In the genomic region with DNA sequence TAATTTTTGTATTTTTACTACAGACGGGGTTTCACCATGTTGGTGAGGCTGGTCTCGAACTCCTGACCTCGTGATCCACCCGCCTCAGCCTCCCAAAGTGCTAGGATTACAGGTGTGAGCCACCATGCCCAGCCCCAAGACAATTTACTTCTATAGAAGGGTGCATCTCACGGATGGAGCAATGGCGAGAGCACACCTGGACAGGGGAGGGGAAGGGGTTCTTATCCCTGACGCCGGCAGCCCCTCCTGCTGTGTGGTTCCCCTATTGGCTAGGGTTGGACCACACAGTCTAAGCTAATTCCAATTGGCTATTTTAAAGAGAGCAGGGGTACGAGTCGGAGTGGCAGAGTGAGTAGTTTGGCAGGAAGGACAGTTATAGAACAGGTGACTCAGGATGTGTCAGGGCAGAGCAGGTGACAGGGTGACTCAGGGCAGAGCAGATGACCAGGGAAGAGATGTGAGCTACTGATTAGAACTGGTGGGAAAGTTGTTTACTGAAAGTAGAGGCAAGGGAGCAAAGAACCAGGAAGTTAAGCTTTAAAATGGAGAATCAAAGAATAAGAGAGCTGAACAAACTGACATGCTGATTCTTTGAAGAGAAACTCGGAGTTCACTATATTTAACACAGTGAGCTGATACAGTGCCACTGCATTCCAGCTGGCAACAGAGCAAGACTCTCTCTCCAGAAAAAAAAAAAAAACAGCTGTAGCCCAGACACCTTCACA, we compare ENCODE assay signal across 9 cellular contexts. TPM values are rescaled to one million over a fixed set of nuclear protein-coding genes. Genes with fewer than 3 reads are reported as not detected.
A peak's percentile ranks its signal among the peaks of the same experiment; 100 is the strongest.
DNase-seq lines count a peak whose midpoint lies in the region; ATAC-seq, FAIRE-seq and TF ChIP-seq lines count a peak whose summit lies in the region.
"Had no signal": no experiment of that assay in that cellular context is flagged by ENCODE, and none has a peak within 500 bp of the region (broad histone marks: within the 10 kb centered on the region; RNA-seq: fewer than 3 reads in every experiment).

No MANE protein-coding gene starts in this region.

- no peak for FAIRE-seq in astrocyte (lab: Jason Lieb, UNC)

- H3K4me3 ChIP-seq in BJ (ENCODE audit: low read depth, low read length) (no peak overlapping the region), astrocyte (ENCODE audit: insufficient read depth, low read depth, low read length) (no peak overlapping the region), right lobe of liver (no peak overlapping the region)
- no peak overlapping the region for H3K4me3 ChIP-seq in naive thymus-derived CD4-positive, alpha-beta T cell (ENCODE audit: low read length)

- intact Hi-C loops in right lobe of liver (cut with DNase I) (no loop called here), head of caudate nucleus (cut with DNase I) (no loop called here)
- intact Hi-C loops in naive thymus-derived CD4-positive, alpha-beta T cell (cut with micrococcal nuclease): no loop called here

- TF ChIP-seq CTCF in BJ (IDR thresholded peaks at IDR 0.05; ENCODE audit: insufficient read depth, low read depth, low read length) (no peak), astrocyte (IDR thresholded peaks at IDR 0.05; ENCODE audit: insufficient read depth, low read depth, low read length) (no peak), right lobe of liver (IDR thresholded peaks at IDR 0.05) (no peak)

- H3K36me3 Mint-ChIP-seq in astrocyte (ENCODE audit: low read depth, unreplicated experiment): no peaks in the 10 kb centered on the region
- no peaks in the 10 kb centered on the region for H3K36me3 Mint-ChIP-seq in naive thymus-derived CD4-positive, alpha-beta T cell

- H4K20me1 ChIP-seq in astrocyte (ENCODE audit: insufficient read depth, low read length): no peaks in the 10 kb centered on the region

- H3K27ac Mint-ChIP-seq in astrocyte (ENCODE audit: unreplicated experiment): peak overlapping the region; percentile 78
- H3K27ac Mint-ChIP-seq in naive thymus-derived CD4-positive, alpha-beta T cell: peak overlapping the region in 1 of 9 donors; percentile 15

- H3K27me3 ChIP-seq in BJ (ENCODE audit: control insufficient read depth, insufficient read depth, low read length) (0 out of 2 replicates have a peak, but pooled peaks cover 2% of the 10 kb centered on the region), astrocyte (ENCODE audit: insufficient read depth, low read length) (peaks cover 7% of the 10 kb centered on the region), right lobe of liver (no peaks in the 10 kb centered on the region)
- no peaks in the 10 kb centered on the region for H3K27me3 ChIP-seq in naive thymus-derived CD4-positive, alpha-beta T cell (ENCODE audit: control insufficient read depth in 2 of 2, insufficient read depth in 2 of 2, low read length in 2 of 2)

- H3K79me2 ChIP-seq in astrocyte (ENCODE audit: insufficient read depth, low read length): no peaks in the 10 kb centered on the region

- ATAC-seq in right lobe of liver: peak; percentile 42 to 64 (median 57)
- ATAC-seq in GM18498 (IDR thresholded peaks at IDR 0.05; ENCODE audit: unreplicated experiment): no peak
- no peak for ATAC-seq in naive thymus-derived CD4-positive, alpha-beta T cell

- no peaks in the 10 kb centered on the region for H3K9me3 ChIP-seq in astrocyte (ENCODE audit: insufficient read depth, low read depth, low read length)
- no peaks in the 10 kb centered on the region for H3K9me3 ChIP-seq in right lobe of liver
- H3K9me3 ChIP-seq in naive thymus-derived CD4-positive, alpha-beta T cell (ENCODE audit: control insufficient read depth in 2 of 3, low read length in 3 of 3): no peaks in the 10 kb centered on the region

- CTCF ChIA-PET in BJ (lab: Yijun Ruan, JAX): no interaction called here
- CTCF ChIA-PET in naive thymus-derived CD4-positive, alpha-beta T cell (lab: Charles Lee): no interaction called here

- H3K27me3 Mint-ChIP-seq in astrocyte (ENCODE audit: low read depth, unreplicated experiment): peaks cover 26% of the 10 kb centered on the region
- H3K27me3 Mint-ChIP-seq in naive thymus-derived CD4-positive, alpha-beta T cell: peaks cover 21 to 42% (median 25%) of the 10 kb centered on the region in 5 donors

- POLR2A ChIA-PET in BJ (lab: Charles Lee): interaction anchor here (0.6 kb wide), 1 partner anchor 67 kb away, joined by 4 read pairs; no protein-coding TSS in a partner anchor
- POLR2A ChIA-PET in naive thymus-derived CD4-positive, alpha-beta T cell (lab: Charles Lee): no interaction called here

- no peak overlapping the region for H3K4me3 Mint-ChIP-seq in astrocyte (ENCODE audit: unreplicated experiment)
- peak overlapping the region in 1 of 10 donors; percentile 5 for H3K4me3 Mint-ChIP-seq in naive thymus-derived CD4-positive, alpha-beta T cell

- H3K36me3 ChIP-seq in BJ (ENCODE audit: control insufficient read depth, insufficient read depth, low read length) (no peaks in the 10 kb centered on the region), astrocyte (ENCODE audit: insufficient read depth, low read length) (no peaks in the 10 kb centered on the region), right lobe of liver (no peaks in the 10 kb centered on the region)
- no peaks in the 10 kb centered on the region for H3K36me3 ChIP-seq in naive thymus-derived CD4-positive, alpha-beta T cell (ENCODE audit: control insufficient read depth in 2 of 3, insufficient read depth in 3 of 3, low read length in 3 of 3)

- H3K27ac ChIP-seq in astrocyte (ENCODE audit: low read depth, low read length): peak overlapping the region; percentile 1
- H3K27ac ChIP-seq in right lobe of liver: peak overlapping the region; percentile 81 to 84 (median 81)
- no peak overlapping the region for H3K27ac ChIP-seq in naive thymus-derived CD4-positive, alpha-beta T cell (ENCODE audit: low read depth, low read length)

- H3K4me1 ChIP-seq in astrocyte (ENCODE audit: insufficient read depth, low read length) (peaks cover 9% of the 10 kb centered on the region), right lobe of liver (peaks cover 0 to 32% (median 14%) of the 10 kb centered on the region in 4 donors)
- peaks cover 0 to 4% of the 10 kb centered on the region in 2 donors for H3K4me1 ChIP-seq in naive thymus-derived CD4-positive, alpha-beta T cell (ENCODE audit: control insufficient read depth in 2 of 2, insufficient read depth in 2 of 2, low read length in 2 of 2)

- peak overlapping the region; percentile 43 for H3K9ac ChIP-seq in astrocyte (ENCODE audit: low read length)

- WGBS in right lobe of liver (ENCODE audit: insufficient coverage, low coverage, low lambda C conversion rate, missing lambda C conversion rate): 56% methylated on average over 10 of the region's 11 CpGs

- no peak for TF ChIP-seq POLR2A in right lobe of liver (IDR thresholded peaks at IDR 0.05)

- H3K4me1 Mint-ChIP-seq in astrocyte (ENCODE audit: low read depth, unreplicated experiment): peaks cover 9% of the 10 kb centered on the region
- peaks cover 0 to 9% (median 3%) of the 10 kb centered on the region in 7 donors for H3K4me1 Mint-ChIP-seq in naive thymus-derived CD4-positive, alpha-beta T cell

- H3K9me3 Mint-ChIP-seq in astrocyte (ENCODE audit: unreplicated experiment): peaks cover under 1% of the 10 kb centered on the region
- H3K9me3 Mint-ChIP-seq in naive thymus-derived CD4-positive, alpha-beta T cell: no peaks in the 10 kb centered on the region

- DNase-seq in BJ (ENCODE audit: low read depth) (peak; percentile 34), HT-29 (ENCODE audit: low spot score) (peak; percentile 90), astrocyte (ENCODE audit: low read depth) (peak; percentile 54), right lobe of liver (peak in 1 of 3 donors; percentile 73), NCI-H187 (lab: John Stamatoyannopoulos, UW) (no peak), head of caudate nucleus (no peak)
- DNase-seq in naive thymus-derived CD4-positive, alpha-beta T cell: no peak

- H2AFZ ChIP-seq in astrocyte (ENCODE audit: low read depth, low read length): no peak overlapping the region

- H3K4me2 ChIP-seq in astrocyte (ENCODE audit: low read length): peak overlapping the region; percentile 33

RNA-seq across cellular contexts. Expression of a gene that starts 12.6 kb away (rescaled TPM):
- polyA plus RNA-seq in BJ (2011; rRNA removed): 81.2 and 138 TPM in 2 replicates
- 36.5 and 41.7 TPM in 2 replicates for polyA minus RNA-seq in BJ (2011; rRNA and poly(A)+ RNA removed)
- total RNA-seq in HT-29 (2014; rRNA removed; shearing (Covaris generic)): 90.1 and 116 TPM in 2 replicates
- total RNA-seq in astrocyte: 135 and 143 TPM in 2 replicates
- 10 to 100 TPM; 25.0 to 48.0 (median 39.3) TPM for total RNA-seq in right lobe of liver
- 100 to 1,000 TPM; 159 to 277 (median 203) TPM for total RNA-seq in naive thymus-derived CD4-positive, alpha-beta T cell
- polyA plus RNA-seq in naive thymus-derived CD4-positive, alpha-beta T cell: 10 to 100 TPM; 67.2 to 78.9 TPM

RNA-seq across cellular contexts. Expression of a gene that starts 36.6 kb away (rescaled TPM):
- 0.29 and 0.33 TPM in 2 replicates for polyA plus RNA-seq in BJ (2011; rRNA removed)
- 0.14 and 0.51 TPM in 2 replicates for polyA minus RNA-seq in BJ (2011; rRNA and poly(A)+ RNA removed)
- total RNA-seq in HT-29 (2014; rRNA removed; shearing (Covaris generic)): 8.2 and 14.1 TPM in 2 replicates
- total RNA-seq in astrocyte: 1.4 and 2.6 TPM in 2 replicates
- 1 to 10 TPM; 5.4 to 7.6 (median 5.8) TPM for total RNA-seq in right lobe of liver
- total RNA-seq in naive thymus-derived CD4-positive, alpha-beta T cell: 1 to 10 TPM in 3 of 5 experiments, under 1 TPM in 2; 0.49 to 7.5 (median 1.1) TPM
- 1 to 10 TPM in 1 of 2 donors, under 1 TPM in 1; 0.20 to 1.3 TPM for polyA plus RNA-seq in naive thymus-derived CD4-positive, alpha-beta T cell

RNA-seq across cellular contexts. Expression of a gene that starts 41.0 kb away (rescaled TPM):
- polyA plus RNA-seq in BJ (2011; rRNA removed): not detected in 2 replicates
- not detected in 2 replicates for polyA minus RNA-seq in BJ (2011; rRNA and poly(A)+ RNA removed)
- total RNA-seq in HT-29 (2014; rRNA removed; shearing (Covaris generic)): not detected in 2 replicates
- not detected in 2 replicates for total RNA-seq in astrocyte
- total RNA-seq in right lobe of liver: not detected
- total RNA-seq in naive thymus-derived CD4-positive, alpha-beta T cell: not detected
- polyA plus RNA-seq in naive thymus-derived CD4-positive, alpha-beta T cell: not detected
- polyA plus RNA-seq: neural cell had no signal

RNA-seq across cellular contexts. Expression of a gene that starts 54.8 kb away (rescaled TPM):
- polyA plus RNA-seq in BJ (2011; rRNA removed): 43.1 and 52.3 TPM in 2 replicates
- polyA minus RNA-seq in BJ (2011; rRNA and poly(A)+ RNA removed): 18.9 and 22.7 TPM in 2 replicates
- 155 and 181 TPM in 2 replicates for total RNA-seq in HT-29 (2014; rRNA removed; shearing (Covaris generic))
- total RNA-seq in astrocyte (60.1 and 63.3 TPM in 2 replicates), right lobe of liver (10 to 100 TPM; 20.7 to 66.5 (median 24.5) TPM)
- total RNA-seq in naive thymus-derived CD4-positive, alpha-beta T cell: 10 to 100 TPM; 21.0 to 50.4 (median 33.3) TPM
- 100 to 1,000 TPM in 1 of 2 donors, 10 to 100 TPM in 1; 79.7 to 103 TPM for polyA plus RNA-seq in naive thymus-derived CD4-positive, alpha-beta T cell

RNA-seq across cellular contexts. Expression of a gene that starts 54.9 kb away (rescaled TPM):
- polyA plus RNA-seq in BJ (2011; rRNA removed): 74.1 and 113 TPM in 2 replicates
- polyA minus RNA-seq in BJ (2011; rRNA and poly(A)+ RNA removed): 29.4 and 36.8 TPM in 2 replicates
- total RNA-seq in HT-29 (2014; rRNA removed; shearing (Covaris generic)): 46.6 and 50.9 TPM in 2 replicates
- total RNA-seq in astrocyte (45.5 and 60.5 TPM in 2 replicates), right lobe of liver (10 to 100 TPM; 44.3 to 72.8 (median 63.0) TPM)
- 10 to 100 TPM; 37.9 to 57.7 (median 48.6) TPM for total RNA-seq in naive thymus-derived CD4-positive, alpha-beta T cell
- 10 to 100 TPM; 48.2 to 51.3 TPM for polyA plus RNA-seq in naive thymus-derived CD4-positive, alpha-beta T cell

Comparison
In these comparisons a context has a peak if more than half of its experiments do, and no peak if none do; other contexts are left out.
1. DNase-seq: peak in BJ (single experiment), HT-29 (single experiment) and astrocyte (single experiment); none in NCI-H187 (0 of 2), head of caudate nucleus (0 of 42) and naive thymus-derived CD4-positive, alpha-beta T cell (0 of 9).
2. ATAC-seq: peak in right lobe of liver (4 of 4); none in GM18498 (single experiment) and naive thymus-derived CD4-positive, alpha-beta T cell (single experiment).